1 cellular context compared by ENCODE assay signal in the genomic region with DNA sequence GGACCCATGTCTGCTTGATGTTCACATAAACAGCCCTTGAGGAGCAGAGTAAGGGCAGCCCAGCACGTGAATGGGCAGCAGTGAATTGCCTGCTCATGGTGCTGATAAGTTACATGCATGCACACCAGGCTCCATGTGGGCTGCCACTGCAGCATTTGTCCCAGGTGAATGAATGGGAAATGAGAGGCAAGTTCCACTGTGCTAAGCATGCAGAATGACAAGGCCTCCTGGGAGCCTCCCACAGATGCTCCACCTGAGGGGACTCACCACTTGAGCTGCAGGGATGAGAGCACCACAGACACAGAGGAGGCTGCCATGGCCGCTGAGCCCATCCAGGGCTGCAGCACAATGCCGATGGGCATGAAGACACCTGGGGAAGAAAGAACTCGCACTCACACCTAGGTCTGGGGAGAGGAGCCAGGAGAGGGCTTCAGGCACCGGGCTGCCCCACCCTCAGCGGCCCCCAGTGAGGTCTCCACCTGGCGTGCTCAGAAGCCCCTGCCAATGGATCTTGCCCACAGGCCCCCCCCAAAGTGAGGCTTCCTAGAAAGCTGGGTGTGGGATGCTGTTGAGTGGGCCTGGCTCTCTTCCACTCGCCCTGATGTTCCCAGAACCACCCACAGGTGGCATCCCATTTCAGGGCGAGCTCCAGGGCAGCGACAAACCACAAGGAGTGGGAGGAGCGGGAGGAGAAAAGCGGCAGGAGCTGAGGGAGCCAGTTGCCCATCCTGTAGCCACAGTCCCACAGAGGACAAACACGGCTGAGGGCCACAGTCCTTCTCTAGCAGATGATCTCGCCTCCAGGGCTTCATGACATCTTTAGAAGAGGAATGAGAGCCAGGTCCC.
TF ChIP-seq lines count a peak whose summit lies in the region.

No MANE protein-coding gene starts in this region.

TF ChIP-seq in SK-N-SH treated with all-trans-retinoic acid at 6 μM for 48 hours, 23 proteins besides CTCF, POLR2A, EP300 and RAD21 (continued from another document):
- TF ChIP-seq CREB5 (CRISPR knock-in tag; IDR thresholded peaks at IDR 0.05; ENCODE audit: low read depth), result no peak
- TF ChIP-seq ZFP3 (CRISPR knock-in tag; IDR thresholded peaks at IDR 0.05), result no peak
- no peak for TF ChIP-seq CSDC2 (CRISPR knock-in tag; IDR thresholded peaks at IDR 0.05)
- TF ChIP-seq ZNF70 (CRISPR knock-in tag; IDR thresholded peaks at IDR 0.05), result no peak
